In genomic region chr1:198107041-198107440, GRCh38 we compare ENCODE assay signal across 19 cellular contexts. TPM values are rescaled to one million over a fixed set of nuclear protein-coding genes. Genes with fewer than 3 reads are reported as not detected.
DNase-seq lines count a peak whose midpoint lies in the region; ATAC-seq and TF ChIP-seq lines count a peak whose summit lies in the region.
"Had no signal": no experiment of that assay in that cellular context is flagged by ENCODE, and none has a peak within 500 bp of the region (broad histone marks: within the 10 kb centered on the region; RNA-seq: fewer than 3 reads in every experiment).

No MANE protein-coding gene starts in this region.

- peaks cover 7% of the 10 kb centered on the region; the same call in 1 of the 2 replicates for H3K36me3 Mint-ChIP-seq in HFFc6 (ENCODE audit: low read depth)
- no peaks in the 10 kb centered on the region for H3K36me3 Mint-ChIP-seq in WTC11
- no peaks in the 10 kb centered on the region for H3K36me3 Mint-ChIP-seq in activated CD4-positive, alpha-beta T cell treated with anti-CD3 and anti-CD28 coated beads, Interleukin-2, amount 10 ng/mL, durations not matched to agents 24 days and 14 days (ENCODE audit: low read depth)
- H3K36me3 Mint-ChIP-seq: stimulated activated naive B cell treated with anti-CD40 and anti-IgM and Interleukin-4, amounts not matched to agents 10 μg/mL and 1 μg/mL and 100 μg/mL, for 72 hours had no signal

- intact Hi-C loops in activated CD4-positive, alpha-beta T cell treated with anti-CD3 and anti-CD28 coated beads, Interleukin-2, amount 10 ng/mL, durations not matched to agents 24 days and 14 days (cut with micrococcal nuclease): no loop called here

- peaks cover 66% of the 10 kb centered on the region for H3K4me1 Mint-ChIP-seq in HFFc6 (ENCODE audit: low read depth)
- peaks cover 5% of the 10 kb centered on the region; the same call in 1 of the 2 replicates for H3K4me1 Mint-ChIP-seq in WTC11
- peaks cover 8% of the 10 kb centered on the region for H3K4me1 Mint-ChIP-seq in activated CD4-positive, alpha-beta T cell treated with anti-CD3 and anti-CD28 coated beads, Interleukin-2, amount 10 ng/mL, durations not matched to agents 24 days and 14 days
- H3K4me1 Mint-ChIP-seq: stimulated activated naive B cell treated with anti-CD40 and anti-IgM and Interleukin-4, amounts not matched to agents 10 μg/mL and 1 μg/mL and 100 μg/mL, for 72 hours had no signal

- H3K27me3 Mint-ChIP-seq in HFFc6 (ENCODE audit: insufficient read depth) (peaks cover 2% of the 10 kb centered on the region; the same call in 1 of the 2 replicates), WTC11 (ENCODE audit: low read depth) (no peaks in the 10 kb centered on the region)
- H3K27me3 Mint-ChIP-seq in activated CD4-positive, alpha-beta T cell treated with anti-CD3 and anti-CD28 coated beads, Interleukin-2, amount 10 ng/mL, durations not matched to agents 24 days and 14 days: no peaks in the 10 kb centered on the region
- H3K27me3 Mint-ChIP-seq: central memory CD8-positive, alpha-beta T cell; stimulated activated naive B cell treated with anti-CD40 and anti-IgM and Interleukin-4, amounts not matched to agents 10 μg/mL and 1 μg/mL and 100 μg/mL, for 72 hours had no signal

- ATAC-seq in WTC11 (no peak), HG02759 (IDR thresholded peaks at IDR 0.05; ENCODE audit: unreplicated experiment) (no peak), GM18873 (IDR thresholded peaks at IDR 0.05; ENCODE audit: low FRiP score, unreplicated experiment) (no peak)
- ATAC-seq: activated CD4-positive, CD25-positive, alpha-beta regulatory T cell treated with anti-CD3 and anti-CD28 coated beads, Interleukin-2, amount 50 U/mL, for 24 hours; gastrocnemius medialis; K562; stimulated activated naive B cell treated with anti-CD40 and anti-IgM and Interleukin-4, amounts not matched to agents 10 μg/mL and 1 μg/mL and 100 μg/mL, for 72 hours had no signal

- peak; percentile 63 for DNase-seq in A172 (ENCODE audit: low spot score)
- DNase-seq in HFFc6: peak; percentile 69
- no peak for DNase-seq in WTC11 (ENCODE audit: low spot score)
- DNase-seq in fibroblast of villous mesenchyme (ENCODE audit: low read depth): peak; percentile 12
- DNase-seq in NCI-H128 (lab: John Stamatoyannopoulos, UW; ENCODE audit: unreplicated experiment): no peak
- DNase-seq in activated CD4-positive, alpha-beta T cell treated with anti-CD3 and anti-CD28 coated beads, Interleukin-2, amount 10 ng/mL, durations not matched to agents 24 days and 14 days: no peak
- DNase-seq: DMS53; effector memory CD4-positive, alpha-beta T cell; gastrocnemius medialis; GOT3; left ventricle myocardium inferior; NCI-H1092; stimulated activated naive B cell treated with anti-CD40 and anti-IgM and Interleukin-4, amounts not matched to agents 10 μg/mL and 1 μg/mL and 100 μg/mL, for 72 hours had no signal

- H3K4me3 Mint-ChIP-seq in HFFc6 (no peak overlapping the region), WTC11 (no peak overlapping the region)
- H3K4me3 Mint-ChIP-seq in activated CD4-positive, alpha-beta T cell treated with anti-CD3 and anti-CD28 coated beads, Interleukin-2, amount 10 ng/mL, durations not matched to agents 24 days and 14 days: no peak overlapping the region
- H3K4me3 Mint-ChIP-seq: central memory CD8-positive, alpha-beta T cell; stimulated activated naive B cell treated with anti-CD40 and anti-IgM and Interleukin-4, amounts not matched to agents 10 μg/mL and 1 μg/mL and 100 μg/mL, for 72 hours had no signal

- no peak for TF ChIP-seq CTCF in HFFc6 (IDR thresholded peaks at IDR 0.05)
- TF ChIP-seq CTCF in WTC11 (IDR thresholded peaks at IDR 0.05): no peak
- TF ChIP-seq CTCF in fibroblast of villous mesenchyme (IDR thresholded peaks at IDR 0.05; ENCODE audit: insufficient read depth, low read depth, low read length): no peak

- H3K27ac Mint-ChIP-seq in HFFc6: peak overlapping the region; percentile 47; the same call in 1 of the 2 replicates
- H3K27ac Mint-ChIP-seq in WTC11: peak overlapping the region; percentile 63; the same call in 1 of the 2 replicates
- no peak overlapping the region for H3K27ac Mint-ChIP-seq in activated CD4-positive, alpha-beta T cell treated with anti-CD3 and anti-CD28 coated beads, Interleukin-2, amount 10 ng/mL, durations not matched to agents 24 days and 14 days
- H3K27ac Mint-ChIP-seq: stimulated activated naive B cell treated with anti-CD40 and anti-IgM and Interleukin-4, amounts not matched to agents 10 μg/mL and 1 μg/mL and 100 μg/mL, for 72 hours had no signal

- POLR2A ChIA-PET in WTC11 (lab: Charles Lee): interaction anchor here (0.6 kb wide), 1 partner anchor 11 kb away, joined by 4 read pairs; no protein-coding TSS in a partner anchor

- H3K4me3 ChIP-seq in fibroblast of villous mesenchyme (ENCODE audit: low read depth, low read length): no peak overlapping the region
- H3K4me3 ChIP-seq: gastrocnemius medialis, K562, left ventricle myocardium inferior, tibial nerve had no signal

- CTCF ChIA-PET in WTC11 (lab: Charles Lee): no interaction called here

- H3K9me3 Mint-ChIP-seq in HFFc6 (peaks cover 4% of the 10 kb centered on the region; the same call in 1 of the 2 replicates), WTC11 (peaks cover 12% of the 10 kb centered on the region)
- H3K9me3 Mint-ChIP-seq in activated CD4-positive, alpha-beta T cell treated with anti-CD3 and anti-CD28 coated beads, Interleukin-2, amount 10 ng/mL, durations not matched to agents 24 days and 14 days: peaks cover 12% of the 10 kb centered on the region
- H3K9me3 Mint-ChIP-seq: central memory CD8-positive, alpha-beta T cell; stimulated activated naive B cell treated with anti-CD40 and anti-IgM and Interleukin-4, amounts not matched to agents 10 μg/mL and 1 μg/mL and 100 μg/mL, for 72 hours had no signal

TF ChIP-seq in WTC11, 78 proteins besides CTCF, POLR2A, EP300 and RAD21 (continues in another document):
- TF ChIP-seq NFYB (CRISPR knock-in tag; conservative IDR thresholded peaks at IDR 0.05; ENCODE audit: low read depth) (no peak), NFE2L1 (CRISPR knock-in tag; IDR thresholded peaks at IDR 0.05) (no peak), ATF3 (CRISPR knock-in tag; conservative IDR thresholded peaks at IDR 0.05) (no peak), PRDM15 (CRISPR knock-in tag; IDR thresholded peaks at IDR 0.05) (no peak), MAX (CRISPR knock-in tag; IDR thresholded peaks at IDR 0.05) (no peak), SP1 (CRISPR knock-in tag; conservative IDR thresholded peaks at IDR 0.05) (no peak), ZBTB43 (CRISPR knock-in tag; IDR thresholded peaks at IDR 0.05) (no peak), ZNF423 (CRISPR knock-in tag; IDR thresholded peaks at IDR 0.05) (no peak)

RNA-seq across cellular contexts. Expression of gene NEK7, which starts 49.8 kb away (rescaled TPM):
- total RNA-seq in A172 (2014; rRNA removed; shearing (Covaris generic)): 658 and 699 TPM in 2 replicates
- 100 to 1,000 TPM; 452 to 692 (median 485) TPM for total RNA-seq in HFFc6 (2021; fragmentation: NEBNext Ultra II Directional; extraction: Animal tissue kit (Norgen Biotek cat#: 25700))
- 10.3 to 13.3 TPM (median 11.3 TPM) in 3 replicates for total RNA-seq in WTC11 (2021)
- total RNA-seq in fibroblast of villous mesenchyme: 183 and 366 TPM in 2 replicates
- total RNA-seq in activated CD4-positive, alpha-beta T cell treated with anti-CD3 and anti-CD28 coated beads, Interleukin-2, amount 10 ng/mL, durations not matched to agents 24 days and 14 days: 61.4 and 69.2 TPM in 2 replicates

Comparison
In these comparisons a context has a peak if more than half of its experiments do, and no peak if none do; other contexts are left out.
1. DNase-seq: peak in A172 (single experiment), HFFc6 (single experiment) and fibroblast of villous mesenchyme (single experiment); none in WTC11 (single experiment), NCI-H128 (single experiment) and activated CD4-positive, alpha-beta T cell treated with anti-CD3 and anti-CD28 coated beads, Interleukin-2, amount 10 ng/mL, durations not matched to agents 24 days and 14 days (single experiment).